Comparison of ENCODE assay signal across 26 cellular contexts in the genomic region with DNA sequence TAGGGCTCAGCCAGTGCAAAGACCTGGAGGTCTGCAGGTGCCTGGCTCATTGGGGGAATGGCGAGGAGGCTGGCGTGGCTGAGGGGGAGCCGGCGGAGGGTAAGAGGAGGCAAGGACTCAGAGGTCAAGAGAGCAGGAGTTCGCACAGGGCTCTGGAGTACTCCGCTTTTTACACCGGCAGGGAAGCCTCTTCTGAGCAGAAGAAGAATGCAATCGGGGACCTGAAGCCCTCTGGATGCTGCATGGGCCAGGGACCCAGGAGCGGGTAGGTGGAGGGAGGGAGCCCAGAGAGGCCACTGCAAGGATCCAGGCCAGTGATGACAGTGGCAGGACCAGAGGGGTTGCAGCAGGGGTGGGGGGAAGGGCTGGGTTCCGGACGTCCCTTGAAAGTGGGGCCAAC.
"Had no signal": no experiment of that assay in that cellular context is flagged by ENCODE, and none has a peak within 500 bp of the region (broad histone marks: within the 10 kb centered on the region; RNA-seq: fewer than 3 reads in every experiment).

No MANE protein-coding gene starts in this region.

- H3K36me3 Mint-ChIP-seq: activated naive CD4-positive, alpha-beta T cell treated with anti-CD3 and anti-CD28 coated beads, Interleukin-2, amount 50 U/mL, for 24 hours; T-cell had no signal

- H3K27ac ChIP-seq: breast epithelium, SK-N-MC had no signal

- ATAC-seq: activated CD8-positive, alpha-beta T cell treated with anti-CD3 and anti-CD28 coated beads for 36 hours; Panc1; Right ventricle myocardium inferior; T-cell had no signal

- H3K4me3 Mint-ChIP-seq: activated CD4-positive, alpha-beta T cell treated with anti-CD3 and anti-CD28 coated beads, Interleukin-2, amount 10 ng/mL, durations not matched to agents 7 days and 5 days; activated CD8-positive, alpha-beta T cell treated with anti-CD3 and anti-CD28 coated beads for 36 hours; activated naive CD4-positive, alpha-beta T cell treated with anti-CD3 and anti-CD28 coated beads, Interleukin-2, amount 50 U/mL, for 24 hours; T-cell had no signal

- DNase-seq: activated CD4-positive, alpha-beta T cell treated with anti-CD3 and anti-CD28 coated beads, Interleukin-2, amount 10 ng/mL, durations not matched to agents 7 days and 5 days; activated CD4-positive, CD25-positive, alpha-beta regulatory T cell; activated CD8-positive, alpha-beta T cell treated with anti-CD3 and anti-CD28 coated beads for 36 hours; activated naive CD4-positive, alpha-beta T cell; activated T-cell treated with anti-CD3 and anti-CD28 coated beads for 4 hours; activated T-cell treated with anti-CD3 and anti-CD28 coated beads, Interleukin-2, amount 50 U/mL, for 48 hours; caudate nucleus; Kasumi-1; KBM-7; NCI-H146; NCI-H187 treated with DMSO at 0.1 percent for 48 hours; NCI-H2081 treated with DMSO at 0.1 percent for 48 hours; NCI-H2227 treated with DMSO at 0.1 percent for 48 hours; NCI-H446 treated with DMSO at 0.1 percent for 48 hours; NCI-H524 treated with DMSO at 0.1 percent for 48 hours; NCI-H82; OCI-M1; T-cell; T-helper 2 cell; T1000 had no signal

- H3K4me3 ChIP-seq: breast epithelium, SK-N-MC had no signal

- H3K4me1 Mint-ChIP-seq: activated CD4-positive, alpha-beta T cell treated with anti-CD3 and anti-CD28 coated beads, Interleukin-2, amount 10 ng/mL, durations not matched to agents 7 days and 5 days; activated naive CD4-positive, alpha-beta T cell treated with anti-CD3 and anti-CD28 coated beads, Interleukin-2, amount 50 U/mL, for 24 hours; T-cell had no signal

- H3K27ac Mint-ChIP-seq: activated CD4-positive, alpha-beta T cell treated with anti-CD3 and anti-CD28 coated beads, Interleukin-2, amount 10 ng/mL, durations not matched to agents 7 days and 5 days; activated CD8-positive, alpha-beta T cell treated with anti-CD3 and anti-CD28 coated beads for 36 hours; activated naive CD4-positive, alpha-beta T cell treated with anti-CD3 and anti-CD28 coated beads, Interleukin-2, amount 50 U/mL, for 24 hours; activated T-helper 2 cell treated with anti-CD3 and anti-CD28 coated beads, Interferon-gamma antibody, Interleukin-2, Interleukin-4, amounts not matched to agents 10 μg/mL and 5 μg/mL and 100 μg/mL, durations not matched to agents 14 hours and 24 hours and 36 hours; T-cell had no signal

- H3K27me3 Mint-ChIP-seq: activated CD8-positive, alpha-beta T cell treated with anti-CD3 and anti-CD28 coated beads for 36 hours; activated naive CD4-positive, alpha-beta T cell treated with anti-CD3 and anti-CD28 coated beads, Interleukin-2, amount 50 U/mL, for 24 hours; T-cell had no signal

- H3K9me3 Mint-ChIP-seq: activated CD4-positive, alpha-beta T cell treated with anti-CD3 and anti-CD28 coated beads, Interleukin-2, amount 10 ng/mL, durations not matched to agents 7 days and 5 days; activated CD8-positive, alpha-beta T cell treated with anti-CD3 and anti-CD28 coated beads for 36 hours; activated naive CD4-positive, alpha-beta T cell treated with anti-CD3 and anti-CD28 coated beads, Interleukin-2, amount 50 U/mL, for 24 hours; activated T-helper 2 cell treated with anti-CD3 and anti-CD28 coated beads, Interferon-gamma antibody, Interleukin-2, Interleukin-4, amounts not matched to agents 10 μg/mL and 5 μg/mL and 100 μg/mL, durations not matched to agents 14 hours and 24 hours and 36 hours; T-cell had no signal
